In the genomic region with DNA sequence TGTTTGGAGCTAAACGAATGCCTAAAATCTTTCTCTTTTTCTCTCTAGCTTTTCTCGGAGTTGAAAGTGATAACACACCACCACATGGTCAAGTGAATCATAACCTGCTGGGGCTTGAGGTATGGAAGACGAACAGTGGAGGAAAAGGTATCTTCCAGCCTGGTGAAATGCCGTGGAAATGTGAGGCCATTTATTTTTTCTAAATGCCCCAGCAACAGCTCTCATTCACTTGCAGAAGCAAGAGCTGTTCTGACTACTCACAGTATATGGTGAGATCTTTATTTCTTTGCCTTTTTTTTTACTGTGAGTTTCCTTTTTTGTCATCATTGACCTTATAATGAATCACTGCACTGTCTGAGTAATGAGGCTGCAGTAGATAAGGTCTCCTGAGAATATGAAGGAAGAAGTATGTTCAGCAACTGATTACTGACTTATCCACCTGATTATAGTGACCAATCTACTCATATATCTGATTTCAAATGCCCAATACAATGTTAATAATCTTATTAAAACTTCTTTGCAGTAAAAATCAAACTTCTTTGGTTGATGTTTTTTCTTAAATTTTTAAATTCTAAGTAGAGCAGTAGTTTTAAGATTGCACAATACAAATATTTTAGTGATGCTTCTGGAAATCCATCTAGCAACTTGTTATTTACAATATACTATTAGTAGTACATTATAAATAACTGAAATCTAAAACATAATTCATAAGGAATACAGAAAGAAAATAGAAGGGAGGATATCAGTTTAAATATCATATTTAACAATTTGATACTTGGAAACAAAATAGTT, we compare ENCODE assay signal across 8 cellular contexts.
DNase-seq lines count a peak whose midpoint lies in the region; ATAC-seq lines count a peak whose summit lies in the region.

No MANE protein-coding gene starts in this region.

- H3K4me3 ChIP-seq in GM08714 (ENCODE audit: low read length) (peak overlapping the region; percentile 56), Karpas-422 (ENCODE audit: low read length) (peak overlapping the region; percentile 61)

- peak overlapping the region; percentile 78 for H3K4me2 ChIP-seq in Karpas-422 (ENCODE audit: low read depth, low read length, poor library complexity, severe bottlenecking)

- no peaks in the 10 kb centered on the region for H3K79me2 ChIP-seq in Karpas-422 (ENCODE audit: low read length)

- peaks cover 60% of the 10 kb centered on the region for H3K4me1 ChIP-seq in Karpas-422 (ENCODE audit: low read length)

- DNase-seq in Karpas-422 (peak; percentile 75), germinal center (ENCODE audit: low spot score) (peak; percentile 18), epidermal melanocyte (ENCODE audit: insufficient read length, low spot score) (no peak), NOMO-1 (lab: John Stamatoyannopoulos, UW; ENCODE audit: unreplicated experiment in 2 of 2) (no peak), DMS79 (lab: John Stamatoyannopoulos, UW) (no peak), SHP77 treated with DMSO at 0.1 percent for 48 hours (lab: John Stamatoyannopoulos, UW) (no peak)

- peak overlapping the region; percentile 60 for H3K9ac ChIP-seq in Karpas-422 (ENCODE audit: low read length)

- no peaks in the 10 kb centered on the region for H3K27me3 ChIP-seq in Karpas-422 (ENCODE audit: low read length)

- peak overlapping the region; percentile 95 for H3K27ac ChIP-seq in Karpas-422 (ENCODE audit: low read length)

- H3K9me3 ChIP-seq in Karpas-422 (ENCODE audit: low read length), result no peaks in the 10 kb centered on the region

- no peaks in the 10 kb centered on the region for H3K9me2 ChIP-seq in Karpas-422 (replicated peaks; ENCODE audit: insufficient read depth, low read length)

- H2AFZ ChIP-seq in Karpas-422 (ENCODE audit: low read length), result peak overlapping the region; percentile 72

- H3K36me3 ChIP-seq in Karpas-422 (ENCODE audit: insufficient read depth, low read length), result no peaks in the 10 kb centered on the region

- peak; percentile 47 for ATAC-seq in GM21723 (IDR thresholded peaks at IDR 0.05; ENCODE audit: unreplicated experiment)

- no peaks in the 10 kb centered on the region for H4K20me1 ChIP-seq in Karpas-422 (ENCODE audit: insufficient read depth, low read depth, low read length)

Comparison
In these comparisons a context has a peak if more than half of its experiments do, and no peak if none do; other contexts are left out.
1. DNase-seq: peak in Karpas-422 (single experiment) and germinal center (single experiment); none in epidermal melanocyte (single experiment), NOMO-1 (0 of 2), DMS79 (single experiment) and SHP77 treated with DMSO at 0.1 percent for 48 hours (single experiment).